14 cellular contexts compared by ENCODE assay signal in the genomic region with DNA sequence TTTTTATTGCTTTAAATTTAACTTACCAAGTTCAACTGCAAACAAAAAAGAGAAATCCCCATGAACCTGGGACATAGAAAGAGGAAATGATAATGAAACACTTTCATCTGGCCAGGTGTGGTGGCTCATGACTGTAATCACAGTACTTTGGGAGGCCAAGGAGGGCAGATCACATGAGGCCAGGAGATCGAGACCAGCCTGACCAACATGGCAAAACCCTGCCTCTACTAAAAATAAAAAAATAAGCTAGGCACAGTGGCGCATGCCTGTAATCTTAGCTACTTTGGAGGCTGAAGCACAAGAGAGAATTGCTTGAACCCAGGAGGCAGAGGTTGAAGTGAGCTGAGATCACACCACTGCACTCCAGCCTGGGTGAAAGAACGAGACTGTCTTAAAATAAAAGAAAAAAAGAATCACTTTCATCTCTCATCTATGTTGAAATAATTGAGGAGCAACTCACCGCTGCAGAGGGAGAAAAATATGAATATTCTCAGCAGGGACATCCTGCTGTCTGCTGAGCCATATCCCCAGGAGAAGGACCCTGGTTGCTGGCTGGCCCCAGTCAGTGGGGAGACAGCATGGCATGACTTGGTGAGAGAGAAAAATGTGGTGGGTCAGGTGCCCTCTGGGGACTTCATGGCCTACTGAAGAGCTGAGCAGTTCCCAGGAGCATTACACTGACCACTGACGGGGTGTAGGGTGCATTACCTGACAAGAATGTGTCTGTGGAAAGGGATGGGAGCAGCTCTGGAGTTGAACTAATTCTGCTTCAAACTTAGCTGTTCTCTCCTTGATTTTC.
DNase-seq lines count a peak whose midpoint lies in the region; ATAC-seq lines count a peak whose summit lies in the region.
"Had no signal": no experiment of that assay in that cellular context is flagged by ENCODE, and none has a peak within 500 bp of the region (broad histone marks: within the 10 kb centered on the region; RNA-seq: fewer than 3 reads in every experiment).

No MANE protein-coding gene starts in this region.

- H3K27ac Mint-ChIP-seq in immature natural killer cell = peak overlapping the region; percentile 92 to 100 (median 100)
- no peak overlapping the region for H3K27ac Mint-ChIP-seq in activated T-helper 1 cell treated with anti-CD3 and anti-CD28 coated beads, Interleukin-12 subunit alpha, Interleukin-12 subunit beta, Interleukin-2, Interleukin-4 antibody, amounts not matched to agents 30 ng/mL and 10 ng/mL and 1 ng/mL, durations not matched to agents 14 hours and 24 hours and 36 hours
- H3K27ac Mint-ChIP-seq: activated CD8-positive, alpha-beta T cell treated with anti-CD3 and anti-CD28 coated beads, Interleukin-2, amount 10 ng/mL, durations not matched to agents 7 days and 5 days had no signal

- peaks cover 0 to 28% (median 0%) of the 10 kb centered on the region in 3 donors for H3K27me3 Mint-ChIP-seq in immature natural killer cell (ENCODE audit: low read depth in 3 of 3)
- H3K27me3 Mint-ChIP-seq in activated T-helper 1 cell treated with anti-CD3 and anti-CD28 coated beads, Interleukin-12 subunit alpha, Interleukin-12 subunit beta, Interleukin-2, Interleukin-4 antibody, amounts not matched to agents 30 ng/mL and 10 ng/mL and 1 ng/mL, durations not matched to agents 14 hours and 24 hours and 36 hours (ENCODE audit: insufficient read depth) = no peaks in the 10 kb centered on the region

- ATAC-seq in GM18858 (IDR thresholded peaks at IDR 0.05; ENCODE audit: unreplicated experiment) (peak; percentile 46), GM21526 (IDR thresholded peaks at IDR 0.05; ENCODE audit: low FRiP score, unreplicated experiment) (peak; percentile 71), HG03060 (IDR thresholded peaks at IDR 0.05; ENCODE audit: low read depth, unreplicated experiment) (peak; percentile 41), left cardiac atrium (no peak)
- ATAC-seq: activated CD8-positive, alpha-beta T cell treated with anti-CD3 and anti-CD28 coated beads, Interleukin-2, amount 10 ng/mL, durations not matched to agents 7 days and 5 days; esophagus mucosa had no signal

- DNase-seq in immature natural killer cell (peak in 1 of 3 donors; percentile 24), putamen (ENCODE audit: low spot score) (no peak), left cardiac atrium (no peak), SK-N-DZ (ENCODE audit: low spot score) (no peak)
- DNase-seq in activated T-helper 1 cell treated with anti-CD3 and anti-CD28 coated beads, Interleukin-12 subunit alpha, Interleukin-12 subunit beta, Interleukin-2, Interleukin-4 antibody, amounts not matched to agents 30 ng/mL and 10 ng/mL and 1 ng/mL, durations not matched to agents 14 hours and 24 hours and 36 hours (ENCODE audit: low spot score) = no peak
- DNase-seq: activated CD8-positive, alpha-beta T cell treated with anti-CD3 and anti-CD28 coated beads, Interleukin-2, amount 10 ng/mL, durations not matched to agents 7 days and 5 days; DMS153; MG63; retina; stimulated activated CD4-positive, alpha-beta T cell treated with anti-CD3 and anti-CD28 coated beads, Interleukin-1b, Interleukin-23, amount 100 ng/mL, for 48 hours had no signal

- H3K9me3 Mint-ChIP-seq in immature natural killer cell = no peaks in the 10 kb centered on the region
- no peaks in the 10 kb centered on the region for H3K9me3 Mint-ChIP-seq in activated T-helper 1 cell treated with anti-CD3 and anti-CD28 coated beads, Interleukin-12 subunit alpha, Interleukin-12 subunit beta, Interleukin-2, Interleukin-4 antibody, amounts not matched to agents 30 ng/mL and 10 ng/mL and 1 ng/mL, durations not matched to agents 14 hours and 24 hours and 36 hours

- peaks cover 79 to 91% of the 10 kb centered on the region in 2 donors for H3K4me1 Mint-ChIP-seq in immature natural killer cell
- H3K4me1 Mint-ChIP-seq in activated T-helper 1 cell treated with anti-CD3 and anti-CD28 coated beads, Interleukin-12 subunit alpha, Interleukin-12 subunit beta, Interleukin-2, Interleukin-4 antibody, amounts not matched to agents 30 ng/mL and 10 ng/mL and 1 ng/mL, durations not matched to agents 14 hours and 24 hours and 36 hours (ENCODE audit: low read depth) = no peaks in the 10 kb centered on the region

- peaks cover 0 to 8% (median 5%) of the 10 kb centered on the region in 3 donors for H3K36me3 Mint-ChIP-seq in immature natural killer cell
- no peaks in the 10 kb centered on the region for H3K36me3 Mint-ChIP-seq in activated T-helper 1 cell treated with anti-CD3 and anti-CD28 coated beads, Interleukin-12 subunit alpha, Interleukin-12 subunit beta, Interleukin-2, Interleukin-4 antibody, amounts not matched to agents 30 ng/mL and 10 ng/mL and 1 ng/mL, durations not matched to agents 14 hours and 24 hours and 36 hours (ENCODE audit: low read depth)

- intact Hi-C loops in left cardiac atrium (cut with DNase I) = no loop called here
- intact Hi-C loops in activated T-helper 1 cell treated with anti-CD3 and anti-CD28 coated beads, Interleukin-12 subunit alpha, Interleukin-12 subunit beta, Interleukin-2, Interleukin-4 antibody, amounts not matched to agents 30 ng/mL and 10 ng/mL and 1 ng/mL, durations not matched to agents 14 hours and 24 hours and 36 hours (cut with micrococcal nuclease) = no loop called here

- peak overlapping the region; percentile 63 to 99 (median 97) for H3K4me3 Mint-ChIP-seq in immature natural killer cell
- H3K4me3 Mint-ChIP-seq in activated T-helper 1 cell treated with anti-CD3 and anti-CD28 coated beads, Interleukin-12 subunit alpha, Interleukin-12 subunit beta, Interleukin-2, Interleukin-4 antibody, amounts not matched to agents 30 ng/mL and 10 ng/mL and 1 ng/mL, durations not matched to agents 14 hours and 24 hours and 36 hours = no peak overlapping the region
- H3K4me3 Mint-ChIP-seq: activated CD8-positive, alpha-beta T cell treated with anti-CD3 and anti-CD28 coated beads, Interleukin-2, amount 10 ng/mL, durations not matched to agents 7 days and 5 days had no signal

Comparison
In these comparisons a context has a peak if more than half of its experiments do, and no peak if none do; other contexts are left out.
1. ATAC-seq: peak in GM18858 (single experiment), GM21526 (single experiment) and HG03060 (single experiment); none in left cardiac atrium (0 of 2).